8 cellular contexts compared by ENCODE assay signal in genomic region chr4:146945556-146946374, GRCh38. TPM values are rescaled to one million over a fixed set of nuclear protein-coding genes. Genes with fewer than 3 reads are reported as not detected.
DNase-seq lines count a peak whose midpoint lies in the region; ATAC-seq and TF ChIP-seq lines count a peak whose summit lies in the region.

Gene TTC29, minus strand, starts transcription at chr4:146945864. Its CDS starts 5,969 bp downstream, at chr4:146939895.

- POLR2A ChIA-PET in AG04449 (lab: Yijun Ruan, JAX) = interaction anchor here (0.9 kb wide), 1 partner anchor 1007 kb away, joined by 3 read pairs; the partner anchor contains the start of gene ZNF827

- peak within 1 kb of the TSS; percentile 64 for H3K4me3 ChIP-seq in AG04449 (ENCODE audit: low read depth, low read length)

- no peaks in the 10 kb centered on the region for H3K9me3 Mint-ChIP-seq in activated CD4-positive, alpha-beta T cell treated with anti-CD3 and anti-CD28 coated beads, Interleukin-2, amount 10 ng/mL, durations not matched to agents 24 days and 14 days

- no peaks in the 10 kb centered on the region for H3K36me3 Mint-ChIP-seq in activated CD4-positive, alpha-beta T cell treated with anti-CD3 and anti-CD28 coated beads, Interleukin-2, amount 10 ng/mL, durations not matched to agents 24 days and 14 days (ENCODE audit: low read depth)

- DNase-seq in AG04449 (ENCODE audit: low read depth, low spot score) (peak; percentile 14), NCI-H345 treated with DMSO at 0.1 percent for 48 hours (lab: John Stamatoyannopoulos, UW; ENCODE audit: unreplicated experiment) (peak; percentile 27), dedifferentiated amniotic fluid mesenchymal stem cell (ENCODE audit: extremely low spot score) (peak; percentile 91), left kidney (ENCODE audit: low read depth, low spot score) (peak; percentile 99)
- peak; percentile 95 for DNase-seq in activated CD4-positive, alpha-beta T cell treated with anti-CD3 and anti-CD28 coated beads, Interleukin-2, amount 10 ng/mL, durations not matched to agents 24 days and 14 days
- DNase-seq in stimulated activated CD4-positive, alpha-beta T cell treated with anti-CD3 and anti-CD28 coated beads, Interleukin-1b, Interleukin-23, amount 100 ng/mL, for 24 hours (ENCODE audit: low read depth in 4 of 4, low spot score in 1 of 4) = peak; percentile 57 to 86 (median 78)

- H3K4me1 Mint-ChIP-seq in activated CD4-positive, alpha-beta T cell treated with anti-CD3 and anti-CD28 coated beads, Interleukin-2, amount 10 ng/mL, durations not matched to agents 24 days and 14 days = peaks cover 6% of the 10 kb centered on the region

- CTCF ChIA-PET in AG04449 (lab: Yijun Ruan, JAX) = no interaction called here

- ATAC-seq in GM18873 (IDR thresholded peaks at IDR 0.05; ENCODE audit: low FRiP score, unreplicated experiment) (peak; percentile 100), HG03139 (IDR thresholded peaks at IDR 0.05; ENCODE audit: unreplicated experiment) (peak; percentile 100)

- H3K27me3 Mint-ChIP-seq in activated CD4-positive, alpha-beta T cell treated with anti-CD3 and anti-CD28 coated beads, Interleukin-2, amount 10 ng/mL, durations not matched to agents 24 days and 14 days = peaks cover 36% of the 10 kb centered on the region

- peak within 1 kb of the TSS; percentile 80 for H3K4me3 Mint-ChIP-seq in activated CD4-positive, alpha-beta T cell treated with anti-CD3 and anti-CD28 coated beads, Interleukin-2, amount 10 ng/mL, durations not matched to agents 24 days and 14 days

- TF ChIP-seq CTCF in AG04449 (IDR thresholded peaks at IDR 0.05; ENCODE audit: insufficient read depth, low read length, missing control alignments) = no peak

- no peak within 1 kb of the TSS for H3K27ac Mint-ChIP-seq in activated CD4-positive, alpha-beta T cell treated with anti-CD3 and anti-CD28 coated beads, Interleukin-2, amount 10 ng/mL, durations not matched to agents 24 days and 14 days

- intact Hi-C loops in activated CD4-positive, alpha-beta T cell treated with anti-CD3 and anti-CD28 coated beads, Interleukin-2, amount 10 ng/mL, durations not matched to agents 24 days and 14 days (cut with micrococcal nuclease) = no loop called here

RNA-seq across cellular contexts. Expression of gene TTC29, which starts in this region (rescaled TPM):
- not detected in 2 replicates for total RNA-seq in activated CD4-positive, alpha-beta T cell treated with anti-CD3 and anti-CD28 coated beads, Interleukin-2, amount 10 ng/mL, durations not matched to agents 24 days and 14 days

Comparison
In these comparisons a context has a peak if more than half of its experiments do, and no peak if none do; other contexts are left out.
1. Peak in every context shown above with its lines: DNase-seq, ATAC-seq and H3K4me3 ChIP-seq.
2. Peak in DNase-seq in activated CD4-positive, alpha-beta T cell treated with anti-CD3 and anti-CD28 coated beads, Interleukin-2, amount 10 ng/mL, durations not matched to agents 24 days and 14 days; RNA of the gene not detected or under 1 TPM.
3. DNase-seq: peak in every context shown above with its lines; median percentile 99 in left kidney; 95 in activated CD4-positive, alpha-beta T cell treated with anti-CD3 and anti-CD28 coated beads, Interleukin-2, amount 10 ng/mL, durations not matched to agents 24 days and 14 days; 91 in dedifferentiated amniotic fluid mesenchymal stem cell; 78 in stimulated activated CD4-positive, alpha-beta T cell treated with anti-CD3 and anti-CD28 coated beads, Interleukin-1b, Interleukin-23, amount 100 ng/mL, for 24 hours; 27 in NCI-H345 treated with DMSO at 0.1 percent for 48 hours; 14 in AG04449.